Comparison of ENCODE assay signal across 7 cellular contexts in genomic region chr11:95790123-95790932, GRCh38. TPM values are rescaled to one million over a fixed set of nuclear protein-coding genes. Genes with fewer than 3 reads are reported as not detected.
DNase-seq lines count a peak whose midpoint lies in the region; ATAC-seq, FAIRE-seq and TF ChIP-seq lines count a peak whose summit lies in the region.

CEP57 (plus strand) TSS chr11:95790498; CDS start chr11:95790699, 201 bp downstream.

- DNase-seq in NCI-H2107 treated with DMSO at 0.1 percent for 48 hours (lab: John Stamatoyannopoulos, UW; ENCODE audit: unreplicated experiment) (peak; percentile 87), body of pancreas (peak; percentile 94 to 99 (median 95)), iPS DF 19.7 (ENCODE audit: low read depth, low spot score) (peak; percentile 92), sciatic nerve (ENCODE audit: low spot score) (peak; percentile 98)

- intact Hi-C loops in body of pancreas (cut with DNase I) (no loop called here), sciatic nerve (cut with DNase I) (no loop called here)

- H3K4me1 ChIP-seq in body of pancreas, result peaks cover 44% of the 10 kb centered on the region

- peak; percentile 31 for FAIRE-seq in TTC549 (lab: Jason Lieb, UNC)

- H3K4me3 ChIP-seq in body of pancreas, result peak within 1 kb of the TSS; percentile 65 to 82

- H3K36me3 ChIP-seq in body of pancreas (replicated peaks in 1 of 2; ENCODE audit: insufficient read depth in 1 of 2, low read depth in 2 of 2), result peaks cover 0 to 4% of the 10 kb centered on the region in 2 donors

- H3K27me3 ChIP-seq in body of pancreas, result no peaks in the 10 kb centered on the region

- TF ChIP-seq CTCF in body of pancreas (IDR thresholded peaks at IDR 0.05), result peak in 2 of 7 experiments; percentile 3 to 18

- H3K9me3 ChIP-seq in body of pancreas, result no peaks in the 10 kb centered on the region

- peak; percentile 28 to 78 (median 71) for TF ChIP-seq POLR2A in body of pancreas (IDR thresholded peaks at IDR 0.05)

- WGBS in body of pancreas, 2 donors, result 0% methylated on average over 37 to 55 of the region's 55 CpGs

- peak; percentile 64 for ATAC-seq in GM18520 (IDR thresholded peaks at IDR 0.05; ENCODE audit: unreplicated experiment)
- peak; percentile 66 for ATAC-seq in HG03064 (IDR thresholded peaks at IDR 0.05; ENCODE audit: low read depth, unreplicated experiment)
- peak; percentile 85 for ATAC-seq in body of pancreas
- peak; percentile 96 for ATAC-seq in sciatic nerve

- H3K27ac ChIP-seq in body of pancreas, result peak within 1 kb of the TSS; percentile 97 to 100 (median 98)

RNA-seq across cellular contexts. Expression of gene CEP57, which starts in this region (rescaled TPM):
- 10 to 100 TPM; 30.4 to 72.8 TPM for total RNA-seq in body of pancreas
- total RNA-seq in sciatic nerve, result 48.1 TPM

Comparison
In these comparisons a context has a peak if more than half of its experiments do, and no peak if none do; other contexts are left out.
1. Peak in every context shown above with its lines: DNase-seq, ATAC-seq, H3K4me3 ChIP-seq and H3K27ac ChIP-seq.